Comparison of ENCODE assay signal across 8 cellular contexts in the genomic region with DNA sequence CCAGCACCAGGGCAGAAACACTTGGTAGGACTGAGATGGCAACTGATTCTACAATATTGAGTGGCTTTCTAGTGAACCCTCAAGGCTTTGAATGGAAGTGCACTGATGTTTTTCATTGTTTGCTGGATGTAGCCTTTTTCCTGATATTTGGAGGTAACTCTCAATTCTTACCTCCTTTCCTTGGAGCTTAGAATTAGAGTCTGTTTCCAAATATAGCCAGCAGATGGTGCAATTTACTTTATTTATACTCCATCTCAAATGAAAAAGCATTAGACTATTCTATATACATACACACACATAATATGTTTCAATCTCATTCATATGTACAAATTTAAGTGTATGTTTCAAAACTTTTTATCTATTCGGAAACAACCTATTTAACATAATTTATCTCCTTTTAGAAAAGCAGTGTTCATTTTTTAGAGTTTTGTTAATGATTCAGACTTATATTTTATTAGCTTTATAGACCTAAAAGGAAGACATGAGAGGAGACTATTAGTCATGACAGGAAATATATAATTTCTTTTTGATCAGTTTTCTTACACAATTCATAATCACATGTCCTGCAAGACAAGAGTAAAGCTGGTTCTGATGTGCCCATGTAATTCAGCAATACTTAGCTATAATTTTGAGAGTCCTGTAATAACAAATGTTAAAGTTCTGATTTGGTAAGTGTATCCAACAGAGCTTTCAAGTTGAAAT.
DNase-seq lines count a peak whose midpoint lies in the region; ATAC-seq, FAIRE-seq and TF ChIP-seq lines count a peak whose summit lies in the region.

No MANE protein-coding gene starts in this region.

- H4K20me1 ChIP-seq in keratinocyte (ENCODE audit: control insufficient read depth, extremely low read depth, insufficient read depth, low read length) = no peaks in the 10 kb centered on the region

- H3K9ac ChIP-seq in keratinocyte (ENCODE audit: control insufficient read depth, extremely low read depth, insufficient read depth, low read length) = peak overlapping the region; percentile 34

- peak; percentile 61 for ATAC-seq in GM19463 (IDR thresholded peaks at IDR 0.05; ENCODE audit: unreplicated experiment)
- ATAC-seq in omental fat pad (ENCODE audit: low FRiP score) = no peak

- intact Hi-C loops in adrenal gland (cut with DNase I) = loop anchor here in 1 of 2 donors (10.0 kb wide), 1 partner anchor 116 kb away; no protein-coding TSS in a partner anchor

- H2AFZ ChIP-seq in keratinocyte (ENCODE audit: control insufficient read depth, low read length) = peak overlapping the region; percentile 67

- dilution Hi-C loops in keratinocyte (cut with MboI; ENCODE audit: extremely low pct_ligation_motif_present, low sequenced_read_pairs) = no loop called here

- H3K4me1 ChIP-seq in adrenal gland (replicated peaks in 1 of 2) = no peaks in the 10 kb centered on the region
- peaks cover 30% of the 10 kb centered on the region for H3K4me1 ChIP-seq in keratinocyte (ENCODE audit: control insufficient read depth, extremely low read depth, insufficient read depth, low read length)

- H3K4me2 ChIP-seq in keratinocyte (ENCODE audit: control insufficient read depth, extremely low read depth, insufficient read depth, low read depth, low read length) = peak overlapping the region; percentile 68

- no peaks in the 10 kb centered on the region for H3K36me3 ChIP-seq in adrenal gland (replicated peaks in 1 of 2)
- H3K36me3 ChIP-seq in keratinocyte (ENCODE audit: control insufficient read depth in 2 of 2, extremely low read depth in 1 of 2, insufficient read depth in 2 of 2, low read length in 2 of 2) = no peaks in the 10 kb centered on the region

- no peak for TF ChIP-seq POLR2A in adrenal gland (IDR thresholded peaks at IDR 0.05)

- no peak for FAIRE-seq in keratinocyte (lab: Jason Lieb, UNC)

- H3K79me2 ChIP-seq in keratinocyte (ENCODE audit: control insufficient read depth, insufficient read depth, low read length) = no peaks in the 10 kb centered on the region

- 5 to 10% (median 6%) methylated on average over 1 of the region's 1 CpG for WGBS in adrenal gland, 4 donors

- DNase-seq in CD1c-positive myeloid dendritic cell (ENCODE audit: extremely low spot score) = peak; percentile 6
- peak; percentile 45 for DNase-seq in NCI-H1105 treated with DMSO at 0.1 percent for 48 hours (lab: John Stamatoyannopoulos, UW)
- no peak for DNase-seq in adrenal gland
- no peak for DNase-seq in keratinocyte (ENCODE audit: low read depth, low spot score)
- DNase-seq in activated naive CD4-positive, alpha-beta T cell treated with anti-CD3 and anti-CD28 coated beads, Interleukin-2, amount 50 U/mL, for 16 hours = no peak
- no peak for DNase-seq in activated CD4-positive, alpha-beta T cell treated with anti-CD3 and anti-CD28 coated beads, Interleukin-2, amount 50 U/mL, for 1 hour
- DNase-seq in omental fat pad (ENCODE audit: low spot score) = no peak

- H3K27ac ChIP-seq in adrenal gland (no peak overlapping the region), keratinocyte (ENCODE audit: control insufficient read depth, insufficient read depth, low read length) (peak overlapping the region; percentile 78)

- no peaks in the 10 kb centered on the region for H3K9me1 ChIP-seq in keratinocyte (ENCODE audit: control insufficient read depth, extremely low read depth, insufficient read depth, low read length)

- TF ChIP-seq CTCF in adrenal gland (IDR thresholded peaks at IDR 0.05) = peak; percentile 11 to 63 (median 42)
- TF ChIP-seq CTCF in keratinocyte (optimal IDR thresholded peaks at IDR 0.05 in 1 of 3, IDR thresholded peaks at IDR 0.05 in 1 of 3, conservative IDR thresholded peaks at IDR 0.05 in 1 of 3; ENCODE audit: extremely low read depth in 1 of 3, insufficient read depth in 2 of 3, low read length in 3 of 3) = peak in 2 of 3 experiments; percentile 22 to 43
- TF ChIP-seq CTCF in omental fat pad (IDR thresholded peaks at IDR 0.05) = no peak

- H3K27me3 ChIP-seq in adrenal gland = peaks cover 8% of the 10 kb centered on the region
- H3K27me3 ChIP-seq in keratinocyte (ENCODE audit: control insufficient read depth, extremely low read depth, insufficient read depth, low read length) = no peaks in the 10 kb centered on the region

- no peak overlapping the region for H3K4me3 ChIP-seq in adrenal gland
- H3K4me3 ChIP-seq in keratinocyte (ENCODE audit: control insufficient read depth in 2 of 3, extremely low read depth in 1 of 3, insufficient read depth in 2 of 3, low read depth in 1 of 3, low read length in 3 of 3) = no peak overlapping the region

- H3K9me3 ChIP-seq in adrenal gland (replicated peaks in 1 of 3) (no peaks in the 10 kb centered on the region), keratinocyte (ENCODE audit: control insufficient read depth, low read depth, low read length) (no peaks in the 10 kb centered on the region)

Comparison
In these comparisons a context has a peak if more than half of its experiments do, and no peak if none do; other contexts are left out.
1. DNase-seq: peak in CD1c-positive myeloid dendritic cell (single experiment) and NCI-H1105 treated with DMSO at 0.1 percent for 48 hours (single experiment); none in adrenal gland (0 of 7), keratinocyte (single experiment), activated naive CD4-positive, alpha-beta T cell treated with anti-CD3 and anti-CD28 coated beads, Interleukin-2, amount 50 U/mL, for 16 hours (single experiment), activated CD4-positive, alpha-beta T cell treated with anti-CD3 and anti-CD28 coated beads, Interleukin-2, amount 50 U/mL, for 1 hour (single experiment) and omental fat pad (single experiment).
2. CTCF ChIP-seq: peak in adrenal gland (6 of 6) and keratinocyte (2 of 3); none in omental fat pad (0 of 3).